In the genomic region with DNA sequence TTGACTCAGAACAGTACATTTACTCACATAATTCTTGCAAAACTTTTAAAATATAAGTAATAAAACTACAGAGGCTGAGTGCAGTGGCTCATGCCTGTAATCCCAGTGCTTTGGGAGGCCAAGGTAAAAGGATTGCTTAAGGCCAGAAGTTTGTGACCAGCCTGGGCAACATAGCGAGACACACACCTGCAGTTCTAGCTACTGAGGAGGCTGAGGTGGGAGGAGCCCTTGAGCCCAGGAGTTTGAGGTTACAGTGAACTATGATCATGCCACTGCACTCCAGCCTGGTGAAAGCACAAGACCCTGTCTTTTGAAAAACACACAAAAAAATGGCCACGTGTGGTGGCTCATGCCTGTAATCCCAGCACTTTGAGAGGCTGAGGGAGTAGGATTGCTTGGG, we compare ENCODE assay signal across 1 cellular context.
TF ChIP-seq lines count a peak whose summit lies in the region.

No MANE protein-coding gene starts in this region.

TF ChIP-seq in HepG2, 621 proteins besides CTCF, POLR2A, EP300 and RAD21 (continued from another document):
- TF ChIP-seq, protein P1, sequence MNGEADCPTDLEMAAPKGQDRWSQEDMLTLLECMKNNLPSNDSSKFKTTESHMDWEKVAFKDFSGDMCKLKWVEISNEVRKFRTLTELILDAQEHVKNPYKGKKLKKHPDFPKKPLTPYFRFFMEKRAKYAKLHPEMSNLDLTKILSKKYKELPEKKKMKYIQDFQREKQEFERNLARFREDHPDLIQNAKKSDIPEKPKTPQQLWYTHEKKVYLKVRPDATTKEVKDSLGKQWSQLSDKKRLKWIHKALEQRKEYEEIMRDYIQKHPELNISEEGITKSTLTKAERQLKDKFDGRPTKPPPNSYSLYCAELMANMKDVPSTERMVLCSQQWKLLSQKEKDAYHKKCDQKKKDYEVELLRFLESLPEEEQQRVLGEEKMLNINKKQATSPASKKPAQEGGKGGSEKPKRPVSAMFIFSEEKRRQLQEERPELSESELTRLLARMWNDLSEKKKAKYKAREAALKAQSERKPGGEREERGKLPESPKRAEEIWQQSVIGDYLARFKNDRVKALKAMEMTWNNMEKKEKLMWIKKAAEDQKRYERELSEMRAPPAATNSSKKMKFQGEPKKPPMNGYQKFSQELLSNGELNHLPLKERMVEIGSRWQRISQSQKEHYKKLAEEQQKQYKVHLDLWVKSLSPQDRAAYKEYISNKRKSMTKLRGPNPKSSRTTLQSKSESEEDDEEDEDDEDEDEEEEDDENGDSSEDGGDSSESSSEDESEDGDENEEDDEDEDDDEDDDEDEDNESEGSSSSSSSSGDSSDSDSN (CRISPR knock-in tag; IDR thresholded peaks at IDR 0.05): no peak
- no peak for TF ChIP-seq ARNT (IDR thresholded peaks at IDR 0.05)
- TF ChIP-seq ZNF382 (CRISPR knock-in tag; IDR thresholded peaks at IDR 0.05; ENCODE audit: borderline replicate concordance): no peak
- TF ChIP-seq SMARCE1 (IDR thresholded peaks at IDR 0.05; ENCODE audit: borderline replicate concordance): no peak
- TF ChIP-seq, protein P2, sequence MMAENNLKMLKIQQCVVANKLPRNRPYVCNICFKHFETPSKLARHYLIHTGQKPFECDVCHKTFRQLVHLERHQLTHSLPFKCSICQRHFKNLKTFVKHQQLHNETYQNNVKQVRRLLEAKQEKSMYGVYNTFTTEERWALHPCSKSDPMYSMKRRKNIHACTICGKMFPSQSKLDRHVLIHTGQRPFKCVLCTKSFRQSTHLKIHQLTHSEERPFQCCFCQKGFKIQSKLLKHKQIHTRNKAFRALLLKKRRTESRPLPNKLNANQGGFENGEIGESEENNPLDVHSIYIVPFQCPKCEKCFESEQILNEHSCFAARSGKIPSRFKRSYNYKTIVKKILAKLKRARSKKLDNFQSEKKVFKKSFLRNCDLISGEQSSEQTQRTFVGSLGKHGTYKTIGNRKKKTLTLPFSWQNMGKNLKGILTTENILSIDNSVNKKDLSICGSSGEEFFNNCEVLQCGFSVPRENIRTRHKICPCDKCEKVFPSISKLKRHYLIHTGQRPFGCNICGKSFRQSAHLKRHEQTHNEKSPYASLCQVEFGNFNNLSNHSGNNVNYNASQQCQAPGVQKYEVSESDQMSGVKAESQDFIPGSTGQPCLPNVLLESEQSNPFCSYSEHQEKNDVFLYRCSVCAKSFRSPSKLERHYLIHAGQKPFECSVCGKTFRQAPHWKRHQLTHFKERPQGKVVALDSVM (CRISPR knock-in tag; IDR thresholded peaks at IDR 0.05): peak; percentile 85
- TF ChIP-seq, protein P3, sequence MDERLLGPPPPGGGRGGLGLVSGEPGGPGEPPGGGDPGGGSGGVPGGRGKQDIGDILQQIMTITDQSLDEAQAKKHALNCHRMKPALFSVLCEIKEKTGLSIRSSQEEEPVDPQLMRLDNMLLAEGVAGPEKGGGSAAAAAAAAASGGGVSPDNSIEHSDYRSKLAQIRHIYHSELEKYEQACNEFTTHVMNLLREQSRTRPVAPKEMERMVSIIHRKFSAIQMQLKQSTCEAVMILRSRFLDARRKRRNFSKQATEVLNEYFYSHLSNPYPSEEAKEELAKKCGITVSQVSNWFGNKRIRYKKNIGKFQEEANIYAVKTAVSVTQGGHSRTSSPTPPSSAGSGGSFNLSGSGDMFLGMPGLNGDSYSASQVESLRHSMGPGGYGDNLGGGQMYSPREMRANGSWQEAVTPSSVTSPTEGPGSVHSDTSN (CRISPR knock-in tag; IDR thresholded peaks at IDR 0.05): no peak
- TF ChIP-seq NFE2L1 (CRISPR knock-in tag; IDR thresholded peaks at IDR 0.05; ENCODE audit: borderline replicate concordance): no peak
- no peak for TF ChIP-seq ZNF235 (CRISPR knock-in tag; IDR thresholded peaks at IDR 0.05; ENCODE audit: borderline replicate concordance)
- TF ChIP-seq ZNF121 (CRISPR knock-in tag; IDR thresholded peaks at IDR 0.05): peak; percentile 98
- TF ChIP-seq SPEN (CRISPR knock-in tag; IDR thresholded peaks at IDR 0.05; ENCODE audit: low read depth): no peak
- no peak for TF ChIP-seq ARID2 (CRISPR knock-in tag; IDR thresholded peaks at IDR 0.05; ENCODE audit: borderline replicate concordance)
- TF ChIP-seq KLF9 (CRISPR knock-in tag; IDR thresholded peaks at IDR 0.05; ENCODE audit: low read depth): no peak
- TF ChIP-seq MTA1 (CRISPR knock-in tag; IDR thresholded peaks at IDR 0.05; ENCODE audit: borderline replicate concordance): no peak
- 0 out of 2 replicates have a peak, but pooled peaks have one; percentile 31 for TF ChIP-seq KDM1A (CRISPR knock-in tag; IDR thresholded peaks at IDR 0.05)
- TF ChIP-seq, protein P4, sequence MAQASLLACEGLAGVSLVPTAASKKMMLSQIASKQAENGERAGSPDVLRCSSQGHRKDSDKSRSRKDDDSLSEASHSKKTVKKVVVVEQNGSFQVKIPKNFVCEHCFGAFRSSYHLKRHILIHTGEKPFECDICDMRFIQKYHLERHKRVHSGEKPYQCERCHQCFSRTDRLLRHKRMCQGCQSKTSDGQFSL (CRISPR knock-in tag; IDR thresholded peaks at IDR 0.05): no peak
- TF ChIP-seq EHMT2 (IDR thresholded peaks at IDR 0.05; ENCODE audit: borderline replicate concordance, low read depth, low read length): no peak
- TF ChIP-seq CENPX (CRISPR knock-in tag; IDR thresholded peaks at IDR 0.05): no peak
- TF ChIP-seq KAT7 (CRISPR knock-in tag; IDR thresholded peaks at IDR 0.05; ENCODE audit: borderline replicate concordance): no peak
- no peak for TF ChIP-seq ZNF367 (CRISPR knock-in tag; IDR thresholded peaks at IDR 0.05; ENCODE audit: borderline replicate concordance)
- TF ChIP-seq, protein P5, sequence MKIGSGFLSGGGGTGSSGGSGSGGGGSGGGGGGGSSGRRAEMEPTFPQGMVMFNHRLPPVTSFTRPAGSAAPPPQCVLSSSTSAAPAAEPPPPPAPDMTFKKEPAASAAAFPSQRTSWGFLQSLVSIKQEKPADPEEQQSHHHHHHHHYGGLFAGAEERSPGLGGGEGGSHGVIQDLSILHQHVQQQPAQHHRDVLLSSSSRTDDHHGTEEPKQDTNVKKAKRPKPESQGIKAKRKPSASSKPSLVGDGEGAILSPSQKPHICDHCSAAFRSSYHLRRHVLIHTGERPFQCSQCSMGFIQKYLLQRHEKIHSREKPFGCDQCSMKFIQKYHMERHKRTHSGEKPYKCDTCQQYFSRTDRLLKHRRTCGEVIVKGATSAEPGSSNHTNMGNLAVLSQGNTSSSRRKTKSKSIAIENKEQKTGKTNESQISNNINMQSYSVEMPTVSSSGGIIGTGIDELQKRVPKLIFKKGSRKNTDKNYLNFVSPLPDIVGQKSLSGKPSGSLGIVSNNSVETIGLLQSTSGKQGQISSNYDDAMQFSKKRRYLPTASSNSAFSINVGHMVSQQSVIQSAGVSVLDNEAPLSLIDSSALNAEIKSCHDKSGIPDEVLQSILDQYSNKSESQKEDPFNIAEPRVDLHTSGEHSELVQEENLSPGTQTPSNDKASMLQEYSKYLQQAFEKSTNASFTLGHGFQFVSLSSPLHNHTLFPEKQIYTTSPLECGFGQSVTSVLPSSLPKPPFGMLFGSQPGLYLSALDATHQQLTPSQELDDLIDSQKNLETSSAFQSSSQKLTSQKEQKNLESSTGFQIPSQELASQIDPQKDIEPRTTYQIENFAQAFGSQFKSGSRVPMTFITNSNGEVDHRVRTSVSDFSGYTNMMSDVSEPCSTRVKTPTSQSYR (CRISPR knock-in tag; IDR thresholded peaks at IDR 0.05; ENCODE audit: borderline replicate concordance): no peak
- no peak for TF ChIP-seq TMF1 (CRISPR knock-in tag; IDR thresholded peaks at IDR 0.05; ENCODE audit: low read depth)
- TF ChIP-seq SP140L (CRISPR knock-in tag; IDR thresholded peaks at IDR 0.05; ENCODE audit: borderline replicate concordance): no peak
- TF ChIP-seq HNF4A (CRISPR knock-in tag; IDR thresholded peaks at IDR 0.05): 0 out of 2 replicates have a peak, but pooled peaks have one; percentile 19
- peak; percentile 64 for TF ChIP-seq ZMYM3 (CRISPR knock-in tag; IDR thresholded peaks at IDR 0.05)
- TF ChIP-seq NFE2L2 (IDR thresholded peaks at IDR 0.05; ENCODE audit: low read length): no peak
- TF ChIP-seq ZNF607 (CRISPR knock-in tag; IDR thresholded peaks at IDR 0.05; ENCODE audit: borderline replicate concordance): no peak
- TF ChIP-seq HNRNPH1 (optimal IDR thresholded peaks at IDR 0.05; ENCODE audit: low read depth, low read length): no peak
- TF ChIP-seq, protein P6, sequence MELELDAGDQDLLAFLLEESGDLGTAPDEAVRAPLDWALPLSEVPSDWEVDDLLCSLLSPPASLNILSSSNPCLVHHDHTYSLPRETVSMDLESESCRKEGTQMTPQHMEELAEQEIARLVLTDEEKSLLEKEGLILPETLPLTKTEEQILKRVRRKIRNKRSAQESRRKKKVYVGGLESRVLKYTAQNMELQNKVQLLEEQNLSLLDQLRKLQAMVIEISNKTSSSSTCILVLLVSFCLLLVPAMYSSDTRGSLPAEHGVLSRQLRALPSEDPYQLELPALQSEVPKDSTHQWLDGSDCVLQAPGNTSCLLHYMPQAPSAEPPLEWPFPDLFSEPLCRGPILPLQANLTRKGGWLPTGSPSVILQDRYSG (CRISPR knock-in tag; IDR thresholded peaks at IDR 0.05): no peak
- TF ChIP-seq, protein P7, sequence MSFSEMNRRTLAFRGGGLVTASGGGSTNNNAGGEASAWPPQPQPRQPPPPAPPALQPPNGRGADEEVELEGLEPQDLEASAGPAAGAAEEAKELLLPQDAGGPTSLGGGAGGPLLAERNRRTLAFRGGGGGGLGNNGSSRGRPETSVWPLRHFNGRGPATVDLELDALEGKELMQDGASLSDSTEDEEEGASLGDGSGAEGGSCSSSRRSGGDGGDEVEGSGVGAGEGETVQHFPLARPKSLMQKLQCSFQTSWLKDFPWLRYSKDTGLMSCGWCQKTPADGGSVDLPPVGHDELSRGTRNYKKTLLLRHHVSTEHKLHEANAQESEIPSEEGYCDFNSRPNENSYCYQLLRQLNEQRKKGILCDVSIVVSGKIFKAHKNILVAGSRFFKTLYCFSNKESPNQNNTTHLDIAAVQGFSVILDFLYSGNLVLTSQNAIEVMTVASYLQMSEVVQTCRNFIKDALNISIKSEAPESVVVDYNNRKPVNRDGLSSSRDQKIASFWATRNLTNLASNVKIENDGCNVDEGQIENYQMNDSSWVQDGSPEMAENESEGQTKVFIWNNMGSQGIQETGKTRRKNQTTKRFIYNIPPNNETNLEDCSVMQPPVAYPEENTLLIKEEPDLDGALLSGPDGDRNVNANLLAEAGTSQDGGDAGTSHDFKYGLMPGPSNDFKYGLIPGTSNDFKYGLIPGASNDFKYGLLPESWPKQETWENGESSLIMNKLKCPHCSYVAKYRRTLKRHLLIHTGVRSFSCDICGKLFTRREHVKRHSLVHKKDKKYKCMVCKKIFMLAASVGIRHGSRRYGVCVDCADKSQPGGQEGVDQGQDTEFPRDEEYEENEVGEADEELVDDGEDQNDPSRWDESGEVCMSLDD (CRISPR knock-in tag; IDR thresholded peaks at IDR 0.05; ENCODE audit: borderline replicate concordance): no peak
- TF ChIP-seq, protein P8, sequence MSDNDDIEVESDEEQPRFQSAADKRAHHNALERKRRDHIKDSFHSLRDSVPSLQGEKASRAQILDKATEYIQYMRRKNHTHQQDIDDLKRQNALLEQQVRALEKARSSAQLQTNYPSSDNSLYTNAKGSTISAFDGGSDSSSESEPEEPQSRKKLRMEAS (IDR thresholded peaks at IDR 0.05): no peak
- TF ChIP-seq PCBP2 (optimal IDR thresholded peaks at IDR 0.05; ENCODE audit: low read depth, low read length, poor library complexity, severe bottlenecking): no peak
- TF ChIP-seq, protein P9, sequence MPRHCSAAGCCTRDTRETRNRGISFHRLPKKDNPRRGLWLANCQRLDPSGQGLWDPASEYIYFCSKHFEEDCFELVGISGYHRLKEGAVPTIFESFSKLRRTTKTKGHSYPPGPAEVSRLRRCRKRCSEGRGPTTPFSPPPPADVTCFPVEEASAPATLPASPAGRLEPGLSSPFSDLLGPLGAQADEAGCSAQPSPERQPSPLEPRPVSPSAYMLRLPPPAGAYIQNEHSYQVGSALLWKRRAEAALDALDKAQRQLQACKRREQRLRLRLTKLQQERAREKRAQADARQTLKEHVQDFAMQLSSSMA (CRISPR knock-in tag; IDR thresholded peaks at IDR 0.05): no peak
- TF ChIP-seq YEATS2 (CRISPR knock-in tag; IDR thresholded peaks at IDR 0.05; ENCODE audit: borderline replicate concordance): no peak
- no peak for TF ChIP-seq KMT2B (CRISPR knock-in tag; IDR thresholded peaks at IDR 0.05)
- TF ChIP-seq ZKSCAN8 (CRISPR knock-in tag; IDR thresholded peaks at IDR 0.05; ENCODE audit: borderline replicate concordance): no peak
